ENCODE assay signal across 21 cellular contexts in genomic region chr2:108541451-108541850, GRCh38. TPM values are rescaled to one million over a fixed set of nuclear protein-coding genes. Genes with fewer than 3 reads are reported as not detected.
DNase-seq lines count a peak whose midpoint lies in the region; ATAC-seq and TF ChIP-seq lines count a peak whose summit lies in the region.
"Had no signal": no experiment of that assay in that cellular context is flagged by ENCODE, and none has a peak within 500 bp of the region (broad histone marks: within the 10 kb centered on the region; RNA-seq: fewer than 3 reads in every experiment).

No MANE protein-coding gene starts in this region.

- no peaks in the 10 kb centered on the region for H3K9me2 ChIP-seq in Loucy (replicated peaks; ENCODE audit: low read depth, low read length)

- H3K4me3 ChIP-seq in Loucy (ENCODE audit: low read length, poor library complexity, severe bottlenecking): peak overlapping the region; percentile 5
- H3K4me3 ChIP-seq in urinary bladder (ENCODE audit: low read depth, low read length): no peak overlapping the region
- H3K4me3 ChIP-seq: heart right ventricle, tibial nerve had no signal

- H3K4me1 ChIP-seq in Loucy (ENCODE audit: insufficient read depth, low read length, poor library complexity, severe bottlenecking) (peaks cover 45% of the 10 kb centered on the region), urinary bladder (ENCODE audit: insufficient read depth) (no peaks in the 10 kb centered on the region)

- H3K27me3 Mint-ChIP-seq in nephron (ENCODE audit: low read depth): no peaks in the 10 kb centered on the region
- H3K27me3 Mint-ChIP-seq: activated naive CD8-positive, alpha-beta T cell treated with anti-CD3 and anti-CD28 coated beads, Interleukin-2, amount 50 U/mL, for 24 hours; progenitor cell of endocrine pancreas; stimulated activated naive CD8-positive, alpha-beta T cell treated with anti-CD3 and anti-CD28 coated beads, Interleukin-15, amount 100 ng/mL, for 72 hours had no signal

- no peak overlapping the region for H3K4me3 Mint-ChIP-seq in nephron
- H3K4me3 Mint-ChIP-seq: activated naive CD8-positive, alpha-beta T cell treated with anti-CD3 and anti-CD28 coated beads, Interleukin-2, amount 50 U/mL, for 24 hours; stimulated activated naive CD8-positive, alpha-beta T cell treated with anti-CD3 and anti-CD28 coated beads, Interleukin-15, amount 100 ng/mL, for 72 hours had no signal

- H3K9me3 ChIP-seq in Loucy (ENCODE audit: insufficient read depth, low read depth, low read length): no peaks in the 10 kb centered on the region
- H3K9me3 ChIP-seq: heart right ventricle, tibial nerve had no signal

- no peaks in the 10 kb centered on the region for H3F3A ChIP-seq in Loucy (ENCODE audit: low read depth)

- H3K4me2 ChIP-seq in Loucy (ENCODE audit: low read depth, low read length, poor library complexity, severe bottlenecking): peak overlapping the region; percentile 25
- H3K4me2 ChIP-seq: KMS-11 had no signal

- peaks cover 33% of the 10 kb centered on the region for H3K4me1 Mint-ChIP-seq in nephron

- ATAC-seq in HG03039 (IDR thresholded peaks at IDR 0.05; ENCODE audit: unreplicated experiment) (no peak), GM21390 (IDR thresholded peaks at IDR 0.05; ENCODE audit: unreplicated experiment) (no peak)
- ATAC-seq: activated naive CD8-positive, alpha-beta T cell treated with anti-CD3 and anti-CD28 coated beads, Interleukin-2, amount 50 U/mL, for 24 hours; foreskin keratinocyte; stimulated activated naive CD8-positive, alpha-beta T cell treated with anti-CD3 and anti-CD28 coated beads, Interleukin-15, amount 100 ng/mL, for 72 hours had no signal

- 73% methylated on average over 4 of the region's 4 CpGs for WGBS in urinary bladder

- TF ChIP-seq CTCF in Loucy (conservative IDR thresholded peaks at IDR 0.05; ENCODE audit: low read length) (no peak), nephron (IDR thresholded peaks at IDR 0.05; ENCODE audit: unreplicated experiment in 3 of 3) (no peak)

- peak overlapping the region; percentile 59 for H3K27ac ChIP-seq in urinary bladder (ENCODE audit: low read depth)
- H3K27ac ChIP-seq: foreskin keratinocyte, KMS-11, RWPE1 had no signal

- no peaks in the 10 kb centered on the region for H3K9me3 Mint-ChIP-seq in nephron
- H3K9me3 Mint-ChIP-seq: activated naive CD8-positive, alpha-beta T cell treated with anti-CD3 and anti-CD28 coated beads, Interleukin-2, amount 50 U/mL, for 24 hours; stimulated activated naive CD8-positive, alpha-beta T cell treated with anti-CD3 and anti-CD28 coated beads, Interleukin-15, amount 100 ng/mL, for 72 hours had no signal

- H3K79me2 ChIP-seq in Loucy (ENCODE audit: insufficient read depth, low read length): peaks cover 97% of the 10 kb centered on the region

- peak overlapping the region in 2 of 3 experiments; percentile 15 to 29 for H3K27ac Mint-ChIP-seq in nephron
- H3K27ac Mint-ChIP-seq: activated naive CD8-positive, alpha-beta T cell treated with anti-CD3 and anti-CD28 coated beads, Interleukin-2, amount 50 U/mL, for 24 hours; progenitor cell of endocrine pancreas; stimulated activated naive CD8-positive, alpha-beta T cell treated with anti-CD3 and anti-CD28 coated beads, Interleukin-15, amount 100 ng/mL, for 72 hours had no signal

- H3K27me3 ChIP-seq in Loucy (ENCODE audit: insufficient read depth, low read length, poor library complexity, severe bottlenecking): no peaks in the 10 kb centered on the region
- H3K27me3 ChIP-seq: foreskin keratinocyte, heart right ventricle, tibial nerve had no signal

- H3K36me3 ChIP-seq in Loucy (ENCODE audit: insufficient read depth, low read length) (no peaks in the 10 kb centered on the region), urinary bladder (ENCODE audit: insufficient read depth) (no peaks in the 10 kb centered on the region)
- H3K36me3 ChIP-seq: heart right ventricle, tibial nerve had no signal

- H3K9ac ChIP-seq in Loucy (ENCODE audit: low read depth, low read length, poor library complexity, severe bottlenecking): no peak overlapping the region
- H3K9ac ChIP-seq: KMS-11 had no signal

- DNase-seq in dermis blood vessel endothelial cell: peak; percentile 56
- DNase-seq in NCI-H2029 treated with DMSO at 0.1 percent for 48 hours (lab: John Stamatoyannopoulos, UW): no peak
- DNase-seq: activated gamma-delta T cell treated with Interleukin-2 at 50 U/mL for 16 hours; activated naive CD8-positive, alpha-beta T cell treated with anti-CD3 and anti-CD28 coated beads, Interleukin-2, amount 50 U/mL, for 24 hours; DND-41; effector CD4-positive, alpha-beta T cell; foreskin keratinocyte; H7; heart right ventricle; NCI-H146; stimulated activated naive CD8-positive, alpha-beta T cell treated with anti-CD3 and anti-CD28 coated beads, Interleukin-15, amount 100 ng/mL, for 72 hours; T-helper 2 cell had no signal

- H3K36me3 Mint-ChIP-seq in nephron (ENCODE audit: low read depth): peaks cover 26% of the 10 kb centered on the region

- peaks cover 15% of the 10 kb centered on the region for H4K20me1 ChIP-seq in Loucy (ENCODE audit: insufficient read depth, low read length, poor library complexity, severe bottlenecking)

- H2AFZ ChIP-seq in Loucy (ENCODE audit: low read length): no peak overlapping the region

RNA-seq across cellular contexts. Expression of gene LIMS1, which starts 7.2 kb away (rescaled TPM):
- total RNA-seq in dermis blood vessel endothelial cell (430 and 494 TPM in 2 replicates), urinary bladder (94.1 TPM)
- 45.1 TPM for polyA plus RNA-seq in urinary bladder
